ENCODE assay signal across 34 cellular contexts in genomic region chr9:9804109-9804508, GRCh38.
"Had no signal": no experiment of that assay in that cellular context is flagged by ENCODE, and none has a peak within 500 bp of the region (broad histone marks: within the 10 kb centered on the region; RNA-seq: fewer than 3 reads in every experiment).

No MANE protein-coding gene starts in this region.

- H3K36me3 ChIP-seq: adrenal gland, ascending aorta, brain microvascular endothelial cell, breast epithelium, cardiac muscle cell had no signal

- H3K4me3 ChIP-seq: adrenal gland, ascending aorta, body of pancreas, breast epithelium, cardiac muscle cell had no signal

- FAIRE-seq: astrocyte, bronchial epithelial cell had no signal

- H3K4me1 ChIP-seq: adrenal gland, ascending aorta, body of pancreas, breast epithelium had no signal

- H3K9me3 ChIP-seq: adrenal gland, ascending aorta, body of pancreas, breast epithelium had no signal

- H3K27ac ChIP-seq: adrenal gland, ascending aorta, body of pancreas, brain microvascular endothelial cell, breast epithelium, cardiac muscle cell had no signal

- DNase-seq: activated effector memory CD4-positive, alpha-beta T cell treated with anti-CD3 and anti-CD28 coated beads, Interleukin-2, amount 50 U/mL, for 16 hours; activated effector memory CD4-positive, alpha-beta T cell treated with Interleukin-2 at 50 U/mL for 16 hours; activated gamma-delta T cell; activated gamma-delta T cell treated with Interleukin-2 at 50 U/mL for 16 hours; activated naive CD4-positive, alpha-beta T cell; activated naive CD4-positive, alpha-beta T cell treated with anti-CD3 and anti-CD28 coated beads for 36 hours; activated naive CD4-positive, alpha-beta T cell treated with anti-CD3 and anti-CD28 coated beads, Interleukin-2, amount 10 ng/mL, durations not matched to agents 7 days and 5 days; activated naive CD4-positive, alpha-beta T cell treated with anti-CD3 and anti-CD28 coated beads, Interleukin-2, amount 50 U/mL, for 16 hours; activated naive CD4-positive, alpha-beta T cell treated with Interleukin-2 at 50 U/mL for 16 hours; activated naive CD8-positive, alpha-beta T cell treated with anti-CD3 and anti-CD28 coated beads for 36 hours; activated naive CD8-positive, alpha-beta T cell treated with anti-CD3 and anti-CD28 coated beads, Interleukin-2, amount 10 ng/mL, durations not matched to agents 7 days and 5 days; activated naive CD8-positive, alpha-beta T cell treated with anti-CD3 and anti-CD28 coated beads, Interleukin-2, amount 50 U/mL, for 24 hours; activated T-cell treated with anti-CD3 and anti-CD28 coated beads, Interleukin-2, amount 50 U/mL, for 1 hour; activated T-cell treated with anti-CD3 and anti-CD28 coated beads, Interleukin-2, amount 50 U/mL, for 24 hours; activated T-cell treated with anti-CD3 and anti-CD28 coated beads, Interleukin-2, amount 50 U/mL, for 4 hours; activated T-cell treated with anti-CD3 and anti-CD28 coated beads, Interleukin-2, amount 50 U/mL, for 48 hours; activated T-cell treated with anti-CD3 and anti-CD28 coated beads, Interleukin-2, amount 50 U/mL, for 72 hours; adrenal gland; amniotic stem cell; amygdala; anterior cingulate cortex; aorta; body of pancreas; brain microvascular endothelial cell; caudate nucleus; central memory CD4-positive, alpha-beta T cell; cerebellar nuclear complex had no signal

- H3K27me3 ChIP-seq: adrenal gland, ascending aorta, body of pancreas, brain microvascular endothelial cell, breast epithelium, cardiac muscle cell had no signal

- ATAC-seq: activated naive CD4-positive, alpha-beta T cell treated with anti-CD3 and anti-CD28 coated beads, Interleukin-2, amount 50 U/mL, for 72 hours; activated naive CD8-positive, alpha-beta T cell treated with anti-CD3 and anti-CD28 coated beads, Interleukin-2, amount 50 U/mL, for 24 hours; activated T-cell treated with anti-CD3 and anti-CD28 coated beads, Interleukin-2, amount 50 U/mL, for 4 hours; activated T-cell treated with anti-CD3 and anti-CD28 coated beads, Interleukin-2, amount 50 U/mL, for 72 hours; activated T-helper 17 cell treated with anti-CD3 and anti-CD28 coated beads, Interleukin-2, amount 50 U/mL, for 72 hours; body of pancreas had no signal
